In genomic region chr12:26065451-26065850, GRCh38 we compare ENCODE assay signal across 6 cellular contexts. TPM values are rescaled to one million over a fixed set of nuclear protein-coding genes. Genes with fewer than 3 reads are reported as not detected.
"Had no signal": no experiment of that assay in that cellular context is flagged by ENCODE, and none has a peak within 500 bp of the region (broad histone marks: within the 10 kb centered on the region; RNA-seq: fewer than 3 reads in every experiment).

No MANE protein-coding gene starts in this region.

- FAIRE-seq: HepG2 had no signal

- H3K9me3 Mint-ChIP-seq: H9 had no signal

- ATAC-seq: HepG2 had no signal

- H3K27ac Mint-ChIP-seq: H9, IgD-negative memory B cell had no signal

- H3K4me3 Mint-ChIP-seq: H9, IgD-negative memory B cell had no signal

- H3K9ac ChIP-seq: GM23248 had no signal

- DNase-seq: GM23248, GOT3, H9, HCEC 1CT had no signal

- H3K27ac ChIP-seq: GM23248 had no signal

- H3K4me1 Mint-ChIP-seq: IgD-negative memory B cell had no signal

- H3K4me3 ChIP-seq: GM23248 had no signal

RNA-seq across cellular contexts. Expression of gene BHLHE41, which starts 59.4 kb away (rescaled TPM):
- total RNA-seq: HepG2 had no signal
